ENCODE assay signal across 26 cellular contexts in the genomic region with DNA sequence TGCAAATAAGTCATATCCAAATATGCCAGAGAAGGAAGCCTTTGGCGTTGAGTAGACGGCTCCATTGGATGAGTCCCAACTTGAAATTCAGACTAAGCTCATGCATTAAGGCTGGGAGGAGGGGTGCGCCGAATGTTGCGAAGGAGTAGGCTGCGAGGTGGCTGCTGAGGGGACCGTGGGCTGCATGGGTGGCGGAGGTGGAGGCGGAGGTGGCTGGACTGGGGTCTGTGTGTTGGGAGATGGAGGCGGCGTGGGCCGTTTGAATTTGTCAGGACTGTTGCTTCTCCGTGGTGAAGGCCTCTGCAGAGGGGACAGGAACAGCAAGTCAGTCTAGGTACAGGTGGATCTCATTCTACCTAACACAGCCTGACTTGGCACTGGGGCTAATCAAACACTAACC. TPM values are rescaled to one million over a fixed set of nuclear protein-coding genes. Genes with fewer than 3 reads are reported as not detected.
"Had no signal": no experiment of that assay in that cellular context is flagged by ENCODE, and none has a peak within 500 bp of the region (broad histone marks: within the 10 kb centered on the region; RNA-seq: fewer than 3 reads in every experiment).

No MANE protein-coding gene starts in this region.

- H3K4me1 ChIP-seq: breast epithelium had no signal

- H3K27me3 ChIP-seq: breast epithelium, MG63 had no signal

- H3K27ac ChIP-seq: breast epithelium had no signal

- H3K4me3 Mint-ChIP-seq: activated B cell treated with CpG ODN at 0.5 μM for 24 hours; activated CD4-positive, alpha-beta memory T cell treated with anti-CD3 and anti-CD28 coated beads, Interleukin-2, amount 10 ng/mL, durations not matched to agents 7 days and 5 days; activated naive CD4-positive, alpha-beta T cell treated with anti-CD3 and anti-CD28 coated beads for 36 hours; activated naive CD8-positive, alpha-beta T cell; T-helper 17 cell had no signal

- H3K9me3 ChIP-seq: breast epithelium, MG63 had no signal

- H3K4me3 ChIP-seq: breast epithelium, MG63 had no signal

- DNase-seq: activated B cell treated with CpG ODN at 0.5 μM for 24 hours; activated CD4-positive, alpha-beta memory T cell treated with anti-CD3 and anti-CD28 coated beads, Interleukin-2, amount 10 ng/mL, durations not matched to agents 7 days and 5 days; activated CD4-positive, alpha-beta T cell treated with anti-CD3 and anti-CD28 coated beads for 1 hour; activated CD4-positive, alpha-beta T cell treated with anti-CD3 and anti-CD28 coated beads, Interleukin-2, amount 50 U/mL, for 1 hour; activated effector memory CD4-positive, alpha-beta T cell treated with anti-CD3 and anti-CD28 coated beads, Interleukin-2, amount 50 U/mL, for 16 hours; activated naive CD4-positive, alpha-beta T cell treated with anti-CD3 and anti-CD28 coated beads for 36 hours; amygdala; caudate nucleus; MG63; MV-4-11; NCI-H1092 treated with DMSO at 0.1 percent for 48 hours; NCI-H1436; NCI-H1694 treated with DMSO at 0.1 percent for 48 hours; NCI-H2029 treated with DMSO at 0.1 percent for 48 hours; NCI-H345; NCI-H510A; NCI-H526 treated with DMSO at 0.1 percent for 48 hours; SIG-M5; T-helper 17 cell; T-helper 9 cell had no signal

- FAIRE-seq: TTC549 had no signal

- ATAC-seq: T-helper 17 cell had no signal

- H3K4me1 Mint-ChIP-seq: activated B cell treated with CpG ODN at 0.5 μM for 24 hours; activated CD4-positive, alpha-beta memory T cell treated with anti-CD3 and anti-CD28 coated beads, Interleukin-2, amount 10 ng/mL, durations not matched to agents 7 days and 5 days; T-helper 17 cell had no signal

- H3K27me3 Mint-ChIP-seq: activated B cell treated with CpG ODN at 0.5 μM for 24 hours; activated CD4-positive, alpha-beta memory T cell treated with anti-CD3 and anti-CD28 coated beads, Interleukin-2, amount 10 ng/mL, durations not matched to agents 7 days and 5 days; activated naive CD8-positive, alpha-beta T cell; T-helper 17 cell had no signal

- H3K27ac Mint-ChIP-seq: activated B cell treated with CpG ODN at 0.5 μM for 24 hours; activated CD4-positive, alpha-beta memory T cell treated with anti-CD3 and anti-CD28 coated beads, Interleukin-2, amount 10 ng/mL, durations not matched to agents 7 days and 5 days; activated naive CD4-positive, alpha-beta T cell treated with anti-CD3 and anti-CD28 coated beads for 36 hours; activated naive CD8-positive, alpha-beta T cell; T-helper 17 cell had no signal

- H3K9me3 Mint-ChIP-seq: activated B cell treated with CpG ODN at 0.5 μM for 24 hours; activated CD4-positive, alpha-beta memory T cell treated with anti-CD3 and anti-CD28 coated beads, Interleukin-2, amount 10 ng/mL, durations not matched to agents 7 days and 5 days had no signal

RNA-seq across cellular contexts. Expression of gene MRLN, which starts 39.6 kb away (rescaled TPM):
- total RNA-seq: activated B cell treated with CpG ODN at 0.5 μM for 24 hours; activated CD4-positive, alpha-beta memory T cell treated with anti-CD3 and anti-CD28 coated beads, Interleukin-2, amount 10 ng/mL, durations not matched to agents 7 days and 5 days; activated CD8-positive, alpha-beta memory T cell treated with anti-CD3 and anti-CD28 coated beads for 36 hours; activated naive CD4-positive, alpha-beta T cell treated with anti-CD3 and anti-CD28 coated beads for 36 hours; breast epithelium; OCI-LY7; RPMI7951 had no signal
